In the genomic region with DNA sequence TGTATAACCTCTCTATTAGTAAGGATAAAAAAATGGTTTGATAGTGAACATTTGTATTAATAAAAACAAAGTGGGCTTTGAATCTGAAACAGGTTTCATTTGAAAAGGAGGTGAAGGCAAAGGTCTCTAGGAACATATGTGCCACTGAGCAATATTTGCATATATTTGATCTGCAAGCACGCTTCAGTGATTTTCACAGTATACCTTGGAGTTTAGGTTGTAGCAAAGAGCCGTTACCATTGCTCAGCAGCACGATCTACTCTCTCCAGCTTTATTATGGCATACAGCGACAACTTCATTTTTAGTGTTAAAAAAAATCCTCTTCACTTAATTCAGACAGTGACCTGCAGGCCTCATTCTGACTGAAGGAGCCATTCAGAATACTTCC, we compare ENCODE assay signal across 11 cellular contexts.
DNase-seq lines count a peak whose midpoint lies in the region; ATAC-seq and TF ChIP-seq lines count a peak whose summit lies in the region.
"Had no signal": no experiment of that assay in that cellular context is flagged by ENCODE, and none has a peak within 500 bp of the region (broad histone marks: within the 10 kb centered on the region; RNA-seq: fewer than 3 reads in every experiment).

No MANE protein-coding gene starts in this region.

- H3K9ac ChIP-seq in OCI-LY3 (ENCODE audit: low read length): 0 out of 2 replicates have a peak overlapping the region, but pooled peaks have one; percentile 23

- H3K27ac ChIP-seq in right cardiac atrium (ENCODE audit: low read length) (peak overlapping the region; percentile 68), OCI-LY3 (ENCODE audit: low read length) (no peak overlapping the region), lung (ENCODE audit: low read depth in 1 of 2, low read length in 1 of 2) (peak overlapping the region; percentile 20 to 21), RWPE1 (no peak overlapping the region)
- H3K27ac ChIP-seq: gastrocnemius medialis had no signal

- H3K9me3 ChIP-seq in right cardiac atrium (ENCODE audit: control insufficient read depth, low read length): no peaks in the 10 kb centered on the region
- H3K9me3 ChIP-seq in OCI-LY3 (ENCODE audit: insufficient read depth, low read length): 0 out of 2 replicates have a peak, but pooled peaks cover 6% of the 10 kb centered on the region
- no peaks in the 10 kb centered on the region for H3K9me3 ChIP-seq in lung (ENCODE audit: control insufficient read depth in 2 of 2, insufficient read depth in 1 of 2, low read length in 1 of 2)
- H3K9me3 ChIP-seq in BE2C: no peaks in the 10 kb centered on the region
- H3K9me3 ChIP-seq: gastrocnemius medialis had no signal

- peak overlapping the region; percentile 97 for H3K4me2 ChIP-seq in OCI-LY3 (ENCODE audit: low read length)

- H3K4me3 ChIP-seq in right cardiac atrium (ENCODE audit: low read length) (peak overlapping the region; percentile 18), OCI-LY3 (ENCODE audit: low read length) (peak overlapping the region; percentile 67), lung (no peak overlapping the region), BE2C (ENCODE audit: low read depth, low read length) (no peak overlapping the region)
- H3K4me3 ChIP-seq: gastrocnemius medialis had no signal

- POLR2A ChIA-PET in RWPE1 (lab: Yijun Ruan, JAX; ENCODE audit: low non-redundant PET): no interaction called here

- H3K79me2 ChIP-seq in OCI-LY3 (ENCODE audit: low read length): no peaks in the 10 kb centered on the region

- TF ChIP-seq CTCF in OCI-LY3 (IDR thresholded peaks at IDR 0.05; ENCODE audit: low read depth, low read length) (no peak), lung (IDR thresholded peaks at IDR 0.05; ENCODE audit: control extremely low read depth, extremely low read depth) (no peak), RWPE1 (conservative IDR thresholded peaks at IDR 0.05; ENCODE audit: low read depth) (no peak), BE2C (IDR thresholded peaks at IDR 0.05; ENCODE audit: low read depth, low read length) (no peak)

- ATAC-seq in right cardiac atrium: no peak
- no peak for ATAC-seq in left ventricle myocardium superior
- no peak for ATAC-seq in lung (ENCODE audit: insufficient read depth, low FRiP score)
- ATAC-seq: gastrocnemius medialis had no signal

- 0 out of 2 replicates have a peak overlapping the region, but pooled peaks have one; percentile 14 for H2AFZ ChIP-seq in OCI-LY3 (ENCODE audit: low read depth, low read length)

- CTCF ChIA-PET in RWPE1 (lab: Yijun Ruan, JAX): interaction anchor here (0.6 kb wide), 1 partner anchor 19 kb away, joined by 3 read pairs; no protein-coding TSS in a partner anchor

- H3K4me1 ChIP-seq in right cardiac atrium (ENCODE audit: control insufficient read depth, insufficient read depth, low read length): peaks cover 5% of the 10 kb centered on the region
- H3K4me1 ChIP-seq in OCI-LY3 (ENCODE audit: low read length): peaks cover 29% of the 10 kb centered on the region
- no peaks in the 10 kb centered on the region for H3K4me1 ChIP-seq in lung (ENCODE audit: control insufficient read depth in 2 of 2, insufficient read depth in 2 of 2, low read length in 2 of 2)
- H3K4me1 ChIP-seq in BE2C: no peaks in the 10 kb centered on the region
- H3K4me1 ChIP-seq: gastrocnemius medialis had no signal

- no peak for DNase-seq in right cardiac atrium
- DNase-seq in left ventricle myocardium superior: no peak
- no peak for DNase-seq in lung (ENCODE audit: low spot score)
- DNase-seq in RWPE1 (ENCODE audit: low spot score): no peak
- DNase-seq in stimulated activated CD4-positive, alpha-beta T cell treated with anti-CD3 and anti-CD28 coated beads, Interleukin-12 subunit alpha, Interleukin-12 subunit beta, amount 100 ng/mL, for 4 hours: no peak
- DNase-seq in SW480 (ENCODE audit: low spot score): no peak
- DNase-seq in BE2C: no peak
- DNase-seq: activated gamma-delta T cell treated with Interleukin-2 at 50 U/mL for 16 hours, cortex of kidney, gastrocnemius medialis had no signal

- 76% methylated on average over 4 of the region's 4 CpGs for WGBS in right cardiac atrium
- WGBS in lung, 2 donors: 81 to 86% methylated on average over 4 of the region's 4 CpGs

- intact Hi-C loops in right cardiac atrium (cut with DNase I) (no loop called here), left ventricle myocardium superior (cut with micrococcal nuclease) (no loop called here)

- H4K20me1 ChIP-seq in OCI-LY3 (ENCODE audit: insufficient read depth, low read length): no peaks in the 10 kb centered on the region

- H3K36me3 ChIP-seq in OCI-LY3 (replicated peaks; ENCODE audit: low read depth, low read length) (no peaks in the 10 kb centered on the region), lung (ENCODE audit: control insufficient read depth in 2 of 2, insufficient read depth in 2 of 2, low read length in 2 of 2) (no peaks in the 10 kb centered on the region), BE2C (no peaks in the 10 kb centered on the region)
- H3K36me3 ChIP-seq: gastrocnemius medialis had no signal

- no peaks in the 10 kb centered on the region for H3K27me3 ChIP-seq in right cardiac atrium (ENCODE audit: control insufficient read depth, insufficient read depth)
- peaks cover 70% of the 10 kb centered on the region for H3K27me3 ChIP-seq in OCI-LY3 (ENCODE audit: low read depth, low read length)
- no peaks in the 10 kb centered on the region for H3K27me3 ChIP-seq in lung (ENCODE audit: control insufficient read depth, insufficient read depth)
- H3K27me3 ChIP-seq in BE2C: no peaks in the 10 kb centered on the region
- H3K27me3 ChIP-seq: gastrocnemius medialis had no signal

Comparison
In these comparisons a context has a peak if more than half of its experiments do, and no peak if none do; other contexts are left out.
1. H3K27ac ChIP-seq: peak in right cardiac atrium (single experiment) and lung (2 of 2); none in OCI-LY3 (single experiment) and RWPE1 (single experiment).
2. H3K4me3 ChIP-seq: peak in right cardiac atrium (single experiment) and OCI-LY3 (single experiment); none in lung (single experiment) and BE2C (single experiment).